Comparison of ENCODE assay signal across 23 cellular contexts in genomic region chr10:48331436-48331835, GRCh38. TPM values are rescaled to one million over a fixed set of nuclear protein-coding genes. Genes with fewer than 3 reads are reported as not detected.
"Had no signal": no experiment of that assay in that cellular context is flagged by ENCODE, and none has a peak within 500 bp of the region (broad histone marks: within the 10 kb centered on the region; RNA-seq: fewer than 3 reads in every experiment).

No MANE protein-coding gene starts in this region.

- H3K4me3 ChIP-seq: dorsolateral prefrontal cortex, gastrocnemius medialis, left ventricle myocardium inferior, neural progenitor cell, prostate gland, right atrium auricular region, testis, upper lobe of right lung had no signal

- H3K27ac ChIP-seq: dorsolateral prefrontal cortex, epithelial cell of prostate, gastrocnemius medialis, left ventricle myocardium inferior, neural progenitor cell, prostate gland, right atrium auricular region, testis, upper lobe of right lung, WERI-Rb-1 had no signal

- H3K4me3 Mint-ChIP-seq: activated naive CD8-positive, alpha-beta T cell treated with anti-CD3 and anti-CD28 coated beads, Interleukin-2, amount 10 ng/mL, durations not matched to agents 7 days and 5 days; activated T-cell treated with anti-CD3 and anti-CD28 coated beads, Interleukin-2, amount 50 U/mL, for 24 hours; brain; neural progenitor cell; T-helper 17 cell had no signal

- H3K4me1 Mint-ChIP-seq: neural progenitor cell had no signal

- H3K27me3 ChIP-seq: dorsolateral prefrontal cortex, gastrocnemius medialis, neural progenitor cell, right atrium auricular region, testis, upper lobe of right lung had no signal

- H3K27ac Mint-ChIP-seq: activated naive CD8-positive, alpha-beta T cell treated with anti-CD3 and anti-CD28 coated beads, Interleukin-2, amount 10 ng/mL, durations not matched to agents 7 days and 5 days; activated T-cell treated with anti-CD3 and anti-CD28 coated beads, Interleukin-2, amount 50 U/mL, for 24 hours; brain; neural progenitor cell; T-helper 17 cell had no signal

- H2AFZ ChIP-seq: neural progenitor cell had no signal

- H3K4me1 ChIP-seq: prostate gland had no signal

- H3K9me3 Mint-ChIP-seq: activated T-cell treated with anti-CD3 and anti-CD28 coated beads, Interleukin-2, amount 50 U/mL, for 24 hours had no signal

- H3K36me3 ChIP-seq: gastrocnemius medialis, left ventricle myocardium inferior, prostate gland, right atrium auricular region, upper lobe of right lung had no signal

- H3K9me3 ChIP-seq: gastrocnemius medialis, left ventricle myocardium inferior, prostate gland, testis, upper lobe of right lung had no signal

- H3K27me3 Mint-ChIP-seq: activated naive CD8-positive, alpha-beta T cell treated with anti-CD3 and anti-CD28 coated beads, Interleukin-2, amount 10 ng/mL, durations not matched to agents 7 days and 5 days; activated T-cell treated with anti-CD3 and anti-CD28 coated beads, Interleukin-2, amount 50 U/mL, for 24 hours; brain; T-helper 17 cell had no signal

- DNase-seq: activated CD4-positive, alpha-beta T cell treated with anti-CD3 and anti-CD28 coated beads for 1 hour; activated effector memory CD4-positive, alpha-beta T cell treated with anti-CD3 and anti-CD28 coated beads, Interleukin-2, amount 50 U/mL, for 16 hours; activated naive CD8-positive, alpha-beta T cell treated with anti-CD3 and anti-CD28 coated beads, Interleukin-2, amount 10 ng/mL, durations not matched to agents 7 days and 5 days; activated T-cell treated with anti-CD3 and anti-CD28 coated beads, Interleukin-2, amount 50 U/mL, for 24 hours; central memory CD4-positive, alpha-beta T cell; dorsolateral prefrontal cortex; gastrocnemius medialis; head of caudate nucleus; kidney; left ventricle myocardium inferior; stimulated activated CD4-positive, alpha-beta T cell treated with anti-CD3 and anti-CD28 coated beads, Interleukin-12 subunit alpha, Interleukin-12 subunit beta, amount 100 ng/mL, for 4 hours; stimulated activated CD4-positive, alpha-beta T cell treated with anti-CD3 and anti-CD28 coated beads, Interleukin-2, amount 100 ng/mL, for 24 hours; T-helper 17 cell; testis; upper lobe of right lung; WERI-Rb-1 had no signal

- ATAC-seq: gastrocnemius medialis, T-helper 17 cell had no signal

- H3K4me2 ChIP-seq: neural progenitor cell had no signal

RNA-seq across cellular contexts. Expression of gene FRMPD2, which starts 56.9 kb away (rescaled TPM):
- total RNA-seq: activated naive CD8-positive, alpha-beta T cell treated with anti-CD3 and anti-CD28 coated beads, Interleukin-2, amount 10 ng/mL, durations not matched to agents 7 days and 5 days; gastrocnemius medialis; mononuclear cell; osteoblast; upper lobe of right lung had no signal
